ENCODE assay signal across 8 cellular contexts in the genomic region with DNA sequence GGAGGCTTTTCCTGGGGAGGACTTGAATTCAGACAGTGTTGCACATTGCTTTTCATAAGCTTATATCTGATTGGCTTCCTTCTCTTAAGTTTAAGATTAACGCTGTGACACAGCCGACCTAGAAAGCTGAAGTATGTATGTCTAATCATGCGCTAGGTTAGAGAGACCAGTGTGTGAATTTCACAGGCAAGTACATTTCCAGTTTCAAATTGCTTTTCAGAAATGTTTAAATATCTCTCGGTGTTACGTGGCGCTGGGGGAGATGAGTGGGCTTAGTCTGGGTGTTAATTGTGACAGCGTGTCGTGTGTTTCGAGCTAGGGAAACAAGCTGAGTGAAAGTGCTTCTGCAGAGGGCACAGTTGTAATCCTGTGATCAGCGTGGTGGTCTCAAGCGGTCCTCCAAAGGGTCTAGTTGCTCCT.
DNase-seq lines count a peak whose midpoint lies in the region; ATAC-seq and TF ChIP-seq lines count a peak whose summit lies in the region.

No MANE protein-coding gene starts in this region.

- H3K27ac ChIP-seq in SK-N-MC (peak overlapping the region; percentile 88), adrenal gland (peak overlapping the region in 2 of 5 donors; percentile 66 to 72)

- WGBS in adrenal gland, 4 donors = 60 to 82% (median 72%) methylated on average over 11 of the region's 11 CpGs

- H3K4me3 ChIP-seq in SK-N-MC (peak overlapping the region; percentile 84), foreskin fibroblast (ENCODE audit: low read depth in 1 of 2, low read length in 2 of 2) (peak overlapping the region; percentile 70 to 94), retinal pigment epithelial cell (ENCODE audit: low read length) (peak overlapping the region; percentile 51), adrenal gland (peak overlapping the region in 1 of 4 donors; percentile 38)

- no peak for TF ChIP-seq CTCF in foreskin fibroblast (IDR thresholded peaks at IDR 0.05; ENCODE audit: low read depth, low read length)
- TF ChIP-seq CTCF in retinal pigment epithelial cell (conservative IDR thresholded peaks at IDR 0.05; ENCODE audit: low read depth, low read length) = no peak
- TF ChIP-seq CTCF in adrenal gland (IDR thresholded peaks at IDR 0.05) = no peak

- ATAC-seq in GM21576 (IDR thresholded peaks at IDR 0.05; ENCODE audit: unreplicated experiment) = no peak

- no peaks in the 10 kb centered on the region for H3K9me3 ChIP-seq in ES-I3 (ENCODE audit: control insufficient read depth, insufficient read depth, low read length)
- no peaks in the 10 kb centered on the region for H3K9me3 ChIP-seq in SK-N-MC (ENCODE audit: low read depth, low read length)
- no peaks in the 10 kb centered on the region for H3K9me3 ChIP-seq in adrenal gland (replicated peaks in 1 of 3)

- DNase-seq in SK-N-MC (ENCODE audit: low read depth, low spot score) = no peak
- DNase-seq in foreskin fibroblast = peak in 1 of 2 donors; percentile 76
- DNase-seq in retinal pigment epithelial cell (ENCODE audit: low read depth) = peak; percentile 78
- DNase-seq in NCI-H2196 (lab: John Stamatoyannopoulos, UW; ENCODE audit: unreplicated experiment) = no peak
- no peak for DNase-seq in adrenal gland
- DNase-seq in SIG-M5 treated with dmso at 0.1 percent for 504 hours (lab: John Stamatoyannopoulos, UW; ENCODE audit: unreplicated experiment) = no peak

- H3K4me1 ChIP-seq in ES-I3 (ENCODE audit: insufficient read depth, low read length) (peaks cover 30% of the 10 kb centered on the region), adrenal gland (replicated peaks in 1 of 2) (peaks cover 0 to 4% of the 10 kb centered on the region in 2 donors)

- TF ChIP-seq POLR2A in adrenal gland (IDR thresholded peaks at IDR 0.05) = no peak

- intact Hi-C loops in adrenal gland (cut with DNase I) = no loop called here

- H3K9ac ChIP-seq in ES-I3 (ENCODE audit: low read depth, low read length) = peak overlapping the region; percentile 36; the same call in 1 of the 2 replicates
- H3K9ac ChIP-seq in SK-N-MC (ENCODE audit: insufficient read length) = peak overlapping the region; percentile 75

- no peaks in the 10 kb centered on the region for H3K27me3 ChIP-seq in adrenal gland

- H3K36me3 ChIP-seq in ES-I3 (ENCODE audit: insufficient read depth, low read length) (no peaks in the 10 kb centered on the region), SK-N-MC (ENCODE audit: insufficient read depth, low read length) (no peaks in the 10 kb centered on the region), adrenal gland (replicated peaks in 1 of 2) (no peaks in the 10 kb centered on the region)
